In the genomic region with DNA sequence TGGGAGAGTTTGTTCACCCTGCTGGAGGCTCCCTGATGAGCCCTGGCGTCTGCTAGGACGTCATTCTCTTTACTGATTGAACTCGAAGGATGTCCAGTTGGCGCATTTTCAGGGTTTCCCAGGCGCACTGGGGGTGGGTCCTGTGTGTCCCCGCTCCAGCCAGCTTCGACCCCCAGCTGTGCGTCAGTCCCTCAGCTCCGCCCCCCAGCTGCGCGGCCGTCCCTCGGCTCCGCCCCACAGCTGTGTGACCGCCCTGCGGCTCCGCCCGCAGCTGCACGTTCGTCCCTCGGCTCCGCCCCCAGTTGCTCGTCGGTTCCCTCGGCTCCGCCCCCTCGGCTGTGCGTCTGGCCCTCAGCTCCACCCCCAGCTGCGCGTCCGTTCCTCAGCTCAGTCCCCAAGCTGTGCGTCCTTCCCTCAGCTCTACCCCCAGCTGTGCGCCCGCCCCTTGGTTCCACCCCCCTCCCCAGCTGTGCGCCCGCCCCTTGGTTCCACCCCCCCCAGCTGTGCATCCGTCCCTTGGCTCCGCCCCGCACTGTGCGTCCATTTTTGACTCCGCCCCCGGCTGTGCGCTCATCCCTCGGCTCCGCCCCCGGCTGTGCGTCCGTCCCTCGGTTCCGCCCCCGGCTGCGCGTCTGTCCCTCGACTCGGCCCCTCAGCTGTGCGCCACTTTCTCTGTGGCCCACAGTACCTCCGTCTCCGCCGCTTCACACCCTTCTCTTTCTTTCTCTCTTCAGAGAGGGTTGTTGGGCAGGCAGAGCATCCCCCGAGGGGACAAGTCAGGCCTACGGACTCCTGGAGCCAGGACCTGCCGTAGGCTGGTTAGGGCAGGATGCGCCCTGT, we compare ENCODE assay signal across 8 cellular contexts.
DNase-seq lines count a peak whose midpoint lies in the region; ATAC-seq and TF ChIP-seq lines count a peak whose summit lies in the region.

No MANE protein-coding gene starts in this region.

- DNase-seq in AG08395 (ENCODE audit: low spot score), result peak; percentile 98
- DNase-seq in GM19238 (ENCODE audit: insufficient read length, low spot score), result peak; percentile 80
- peak; percentile 98 for DNase-seq in NOMO-1 treated with dmso at 0.1 percent for 144 hours (lab: John Stamatoyannopoulos, UW; ENCODE audit: unreplicated experiment)
- DNase-seq in activated CD8-positive, alpha-beta memory T cell treated with anti-CD3 and anti-CD28 coated beads, Interleukin-2, amount 50 U/mL, for 24 hours (ENCODE audit: extremely low read depth), result peak; percentile 88
- peak; percentile 98 for DNase-seq in endothelial cell (ENCODE audit: low spot score)
- DNase-seq in mesothelial cell of epicardium (ENCODE audit: low spot score in 2 of 2, unreplicated experiment in 2 of 2), result peak; percentile 96
- DNase-seq in stimulated activated CD8-positive, alpha-beta memory T cell treated with anti-CD3 and anti-CD28 coated beads, Interleukin-15, amount 100 ng/mL, for 24 hours (ENCODE audit: low read depth), result peak; percentile 88

- ATAC-seq in HG03432 (IDR thresholded peaks at IDR 0.05; ENCODE audit: unreplicated experiment), result peak; percentile 85

- H3K27me3 Mint-ChIP-seq in endothelial cell (ENCODE audit: unreplicated experiment), result peaks cover 10% of the 10 kb centered on the region
- no peaks in the 10 kb centered on the region for H3K27me3 Mint-ChIP-seq in mesothelial cell of epicardium (ENCODE audit: low read depth)

- H3K27ac Mint-ChIP-seq in endothelial cell (ENCODE audit: unreplicated experiment), result no peak overlapping the region
- H3K27ac Mint-ChIP-seq in mesothelial cell of epicardium, result peak overlapping the region; percentile 96

- peak overlapping the region; percentile 78 for H3K4me3 Mint-ChIP-seq in endothelial cell (ENCODE audit: unreplicated experiment)
- H3K4me3 Mint-ChIP-seq in mesothelial cell of epicardium, result peak overlapping the region; percentile 69

- H3K4me1 Mint-ChIP-seq in endothelial cell (ENCODE audit: unreplicated experiment) (peaks cover 4% of the 10 kb centered on the region), mesothelial cell of epicardium (peaks cover 45% of the 10 kb centered on the region)

- H3K36me3 Mint-ChIP-seq in endothelial cell (ENCODE audit: low read depth, unreplicated experiment) (peaks cover 13% of the 10 kb centered on the region), mesothelial cell of epicardium (no peaks in the 10 kb centered on the region)

- TF ChIP-seq CTCF in endothelial cell (IDR thresholded peaks at IDR 0.05; ENCODE audit: unreplicated experiment) (no peak), mesothelial cell of epicardium (IDR thresholded peaks at IDR 0.05; ENCODE audit: unreplicated experiment) (no peak)

- H3K9me3 Mint-ChIP-seq in endothelial cell (ENCODE audit: unreplicated experiment) (no peaks in the 10 kb centered on the region), mesothelial cell of epicardium (no peaks in the 10 kb centered on the region)

Comparison
In these comparisons a context has a peak if more than half of its experiments do, and no peak if none do; other contexts are left out.
1. Peak in every context shown above with its lines: DNase-seq and ATAC-seq.